Comparison of ENCODE assay signal across 22 cellular contexts in genomic region chr1:212228591-212229119, GRCh38. TPM values are rescaled to one million over a fixed set of nuclear protein-coding genes. Genes with fewer than 3 reads are reported as not detected.
DNase-seq lines count a peak whose midpoint lies in the region; ATAC-seq and TF ChIP-seq lines count a peak whose summit lies in the region.
"Had no signal": no experiment of that assay in that cellular context is flagged by ENCODE, and none has a peak within 500 bp of the region (broad histone marks: within the 10 kb centered on the region; RNA-seq: fewer than 3 reads in every experiment).

No MANE protein-coding gene starts in this region.

- H3K4me1 ChIP-seq in prostate gland (replicated peaks) (no peaks in the 10 kb centered on the region), uterus (no peaks in the 10 kb centered on the region)
- H3K4me1 ChIP-seq: adrenal gland, parathyroid adenoma had no signal

- TF ChIP-seq CTCF in prostate gland (IDR thresholded peaks at IDR 0.05), result no peak
- no peak for TF ChIP-seq CTCF in uterus (IDR thresholded peaks at IDR 0.05)

- ATAC-seq in GM18502 (IDR thresholded peaks at IDR 0.05; ENCODE audit: poor library complexity, unreplicated experiment), result no peak

- 24% methylated on average over 8 of the region's 8 CpGs for WGBS in prostate gland

- no peak overlapping the region for H3K27ac ChIP-seq in prostate gland
- H3K27ac ChIP-seq in uterus, result no peak overlapping the region
- H3K27ac ChIP-seq: adrenal gland, BLaER1, cardiac muscle cell, left ventricle myocardium inferior, parathyroid adenoma had no signal

- H3K4me3 ChIP-seq in prostate gland (no peak overlapping the region), uterus (no peak overlapping the region)
- H3K4me3 ChIP-seq: adrenal gland, BLaER1, cardiac muscle cell, left ventricle myocardium inferior had no signal

- no peaks in the 10 kb centered on the region for H3K27me3 ChIP-seq in prostate gland (replicated peaks; ENCODE audit: insufficient read depth)
- H3K27me3 ChIP-seq in uterus, result no peaks in the 10 kb centered on the region
- H3K27me3 ChIP-seq: adrenal gland, BLaER1, cardiac muscle cell had no signal

- H3K9me3 ChIP-seq in prostate gland (no peaks in the 10 kb centered on the region), uterus (no peaks in the 10 kb centered on the region)
- H3K9me3 ChIP-seq: adrenal gland, left ventricle myocardium inferior had no signal

- H3K36me3 ChIP-seq in prostate gland, result no peaks in the 10 kb centered on the region
- no peaks in the 10 kb centered on the region for H3K36me3 ChIP-seq in uterus
- H3K36me3 ChIP-seq: adrenal gland, BLaER1, cardiac muscle cell, left ventricle myocardium inferior had no signal

- TF ChIP-seq POLR2A in prostate gland (IDR thresholded peaks at IDR 0.05) (no peak), uterus (IDR thresholded peaks at IDR 0.05) (no peak)

- intact Hi-C loops in prostate gland (cut with DNase I) (loop anchor here (5.0 kb wide), 1 partner anchor 66 kb away; no protein-coding TSS in a partner anchor), uterus (cut with DNase I; ENCODE audit: low total_unique reads) (no loop called here)

- DNase-seq in DMS153 (lab: John Stamatoyannopoulos, UW) (peak; percentile 52), DMS153 treated with DMSO at 0.1 percent for 48 hours (lab: John Stamatoyannopoulos, UW; ENCODE audit: unreplicated experiment) (no peak), HuH-7 (ENCODE audit: low spot score) (peak; percentile 46), kidney tubule cell (ENCODE audit: low spot score) (peak; percentile 79), prostate gland (ENCODE audit: low spot score) (peak; percentile 25), uterus (no peak), NCI-H2171 treated with DMSO at 0.1 percent for 48 hours (lab: John Stamatoyannopoulos, UW) (no peak)
- DNase-seq: 8988T; activated CD4-positive, alpha-beta T cell treated with anti-CD3 and anti-CD28 coated beads, Interleukin-2, amount 50 U/mL, for 1 hour; activated CD8-positive, alpha-beta memory T cell treated with anti-CD3 and anti-CD28 coated beads, Interleukin-2, amount 50 U/mL, for 48 hours; activated gamma-delta T cell treated with Interleukin-2 at 50 U/mL for 16 hours; adrenal gland; foreskin melanocyte; left ventricle myocardium inferior; NCI-H2107; SIG-M5; stimulated activated CD4-positive, alpha-beta T cell treated with anti-CD3 and anti-CD28 coated beads, Interleukin-4, amount 100 ng/mL, for 1 hour; T-helper 1 cell had no signal

RNA-seq across cellular contexts. Expression of gene PPP2R5A, which starts 56.6 kb away (rescaled TPM):
- total RNA-seq in prostate gland (10 to 100 TPM; 33.5 to 49.5 TPM), uterus (10 to 100 TPM; 14.9 to 44.4 (median 34.6) TPM)

Comparison
In these comparisons a context has a peak if more than half of its experiments do, and no peak if none do; other contexts are left out.
1. DNase-seq: peak in DMS153 (single experiment), HuH-7 (single experiment), kidney tubule cell (single experiment) and prostate gland (single experiment); none in DMS153 treated with DMSO at 0.1 percent for 48 hours (single experiment), uterus (0 of 2) and NCI-H2171 treated with DMSO at 0.1 percent for 48 hours (single experiment).